In the genomic region with DNA sequence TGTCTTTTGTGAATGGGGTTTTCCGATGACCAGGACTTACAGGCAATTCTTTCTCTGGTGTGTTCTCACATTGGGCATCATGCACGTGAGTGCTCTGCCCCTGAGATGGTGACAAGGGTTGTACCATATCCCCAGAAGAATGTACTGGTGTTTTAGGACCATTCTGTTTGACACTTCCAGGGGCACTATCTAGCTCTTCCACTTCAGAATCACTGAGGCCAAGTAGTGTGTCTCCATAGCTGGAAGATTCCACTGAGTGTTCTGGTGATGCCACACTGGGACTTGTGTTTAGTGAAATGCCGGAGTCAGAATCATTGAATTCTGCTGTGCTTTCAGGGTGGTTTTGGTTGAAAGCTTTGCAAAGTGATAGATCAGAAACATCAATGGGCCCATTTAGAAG, we compare ENCODE assay signal across 21 cellular contexts. TPM values are rescaled to one million over a fixed set of nuclear protein-coding genes. Genes with fewer than 3 reads are reported as not detected.
A peak's percentile ranks its signal among the peaks of the same experiment; 100 is the strongest.
DNase-seq lines count a peak whose midpoint lies in the region; ATAC-seq lines count a peak whose summit lies in the region.
"Had no signal": no experiment of that assay in that cellular context is flagged by ENCODE, and none has a peak within 500 bp of the region (broad histone marks: within the 10 kb centered on the region; RNA-seq: fewer than 3 reads in every experiment).

No MANE protein-coding gene starts in this region.

- H3K36me3 Mint-ChIP-seq in activated naive CD4-positive, alpha-beta T cell treated with anti-CD3 and anti-CD28 coated beads, Interleukin-2, amount 50 U/mL, for 24 hours = peaks cover 24% of the 10 kb centered on the region
- peaks cover 54% of the 10 kb centered on the region for H3K36me3 Mint-ChIP-seq in activated CD4-positive, alpha-beta memory T cell treated with anti-CD3 and anti-CD28 coated beads for 36 hours
- H3K36me3 Mint-ChIP-seq in immature natural killer cell = peaks cover 6 to 39% (median 14%) of the 10 kb centered on the region in 3 donors

- peak overlapping the region; percentile 1 for H3K27ac ChIP-seq in substantia nigra (ENCODE audit: low read depth, low read length, poor library complexity, severe bottlenecking)
- H3K27ac ChIP-seq: HL-60 had no signal

- peak overlapping the region; percentile 82 for H3K27ac Mint-ChIP-seq in activated naive CD4-positive, alpha-beta T cell treated with anti-CD3 and anti-CD28 coated beads, Interleukin-2, amount 50 U/mL, for 24 hours
- peak overlapping the region; percentile 74 for H3K27ac Mint-ChIP-seq in activated CD4-positive, alpha-beta memory T cell treated with anti-CD3 and anti-CD28 coated beads for 36 hours
- peak overlapping the region in 5 of 6 donors; percentile 18 to 75 (median 58) for H3K27ac Mint-ChIP-seq in immature natural killer cell

- no peak overlapping the region for H3K4me3 Mint-ChIP-seq in activated naive CD4-positive, alpha-beta T cell treated with anti-CD3 and anti-CD28 coated beads, Interleukin-2, amount 50 U/mL, for 24 hours
- no peak overlapping the region for H3K4me3 Mint-ChIP-seq in activated CD4-positive, alpha-beta memory T cell treated with anti-CD3 and anti-CD28 coated beads for 36 hours
- no peak overlapping the region for H3K4me3 Mint-ChIP-seq in immature natural killer cell
- H3K4me3 Mint-ChIP-seq: central memory CD8-positive, alpha-beta T cell had no signal

- DNase-seq in activated naive CD4-positive, alpha-beta T cell treated with Interleukin-2 at 50 U/mL for 16 hours = no peak
- DNase-seq in activated CD4-positive, alpha-beta memory T cell treated with anti-CD3 and anti-CD28 coated beads for 36 hours = no peak
- DNase-seq in immature natural killer cell = no peak
- DNase-seq in substantia nigra (lab: John Stamatoyannopoulos, UW) = no peak
- no peak for DNase-seq in SIG-M5 treated with dmso at 0.1 percent for 504 hours (lab: John Stamatoyannopoulos, UW; ENCODE audit: unreplicated experiment)
- DNase-seq in pons (ENCODE audit: low spot score) = no peak
- DNase-seq: anterior cingulate cortex, esophagus squamous epithelium, KBM-7, NCI-H2029 treated with DMSO at 0.1 percent for 48 hours, NCI-H510A treated with DMSO at 0.1 percent for 48 hours, right lobe of liver, SHP77 treated with DMSO at 0.1 percent for 48 hours, stomach, T1000 had no signal

- intact Hi-C loops in activated CD4-positive, alpha-beta memory T cell treated with anti-CD3 and anti-CD28 coated beads for 36 hours (cut with micrococcal nuclease) = loop anchor here (1.0 kb wide), 1 partner anchor 9 kb away; no protein-coding TSS in a partner anchor

- no peak for ATAC-seq in GM19351 (IDR thresholded peaks at IDR 0.05; ENCODE audit: unreplicated experiment)
- ATAC-seq: activated CD4-positive, CD25-positive, alpha-beta regulatory T cell treated with anti-CD3 and anti-CD28 coated beads, Interleukin-2, amount 50 U/mL, for 24 hours; left lobe of liver had no signal

- peaks cover 64% of the 10 kb centered on the region for H3K4me1 Mint-ChIP-seq in activated naive CD4-positive, alpha-beta T cell treated with anti-CD3 and anti-CD28 coated beads, Interleukin-2, amount 50 U/mL, for 24 hours
- H3K4me1 Mint-ChIP-seq in activated CD4-positive, alpha-beta memory T cell treated with anti-CD3 and anti-CD28 coated beads for 36 hours (ENCODE audit: low read depth) = peaks cover 60% of the 10 kb centered on the region
- H3K4me1 Mint-ChIP-seq in immature natural killer cell = peaks cover 40 to 78% of the 10 kb centered on the region in 2 donors

- CTCF ChIA-PET in activated CD4-positive, alpha-beta memory T cell treated with anti-CD3 and anti-CD28 coated beads for 36 hours (lab: Charles Lee) = interaction anchor here (2.1 to 6.3 kb wide), 3 partner anchors 24 to 67 kb away, joined by 5 to 37 read pairs (median 10); a partner anchor contains a TSS

- POLR2A ChIA-PET in activated CD4-positive, alpha-beta memory T cell treated with anti-CD3 and anti-CD28 coated beads for 36 hours (lab: Charles Lee) = interaction anchor here (1.1 to 5.3 kb wide), 4 partner anchors 9 to 33 kb away, joined by 3 to 36 read pairs (median 7); a partner anchor contains a TSS

- H3K27me3 Mint-ChIP-seq in activated naive CD4-positive, alpha-beta T cell treated with anti-CD3 and anti-CD28 coated beads, Interleukin-2, amount 50 U/mL, for 24 hours = no peaks in the 10 kb centered on the region
- no peaks in the 10 kb centered on the region for H3K27me3 Mint-ChIP-seq in activated CD4-positive, alpha-beta memory T cell treated with anti-CD3 and anti-CD28 coated beads for 36 hours
- H3K27me3 Mint-ChIP-seq in immature natural killer cell (ENCODE audit: low read depth in 3 of 3) = peaks cover 3 to 11% (median 9%) of the 10 kb centered on the region in 3 donors
- H3K27me3 Mint-ChIP-seq: central memory CD8-positive, alpha-beta T cell had no signal

- H3K9me3 Mint-ChIP-seq in activated naive CD4-positive, alpha-beta T cell treated with anti-CD3 and anti-CD28 coated beads, Interleukin-2, amount 50 U/mL, for 24 hours = no peaks in the 10 kb centered on the region
- H3K9me3 Mint-ChIP-seq in activated CD4-positive, alpha-beta memory T cell treated with anti-CD3 and anti-CD28 coated beads for 36 hours = no peaks in the 10 kb centered on the region
- H3K9me3 Mint-ChIP-seq in immature natural killer cell = no peaks in the 10 kb centered on the region
- H3K9me3 Mint-ChIP-seq: central memory CD8-positive, alpha-beta T cell had no signal

RNA-seq across cellular contexts. Expression of a gene that starts 18.7 kb away (rescaled TPM):
- 100 to 1,000 TPM; 303 to 311 TPM for total RNA-seq in activated CD4-positive, alpha-beta memory T cell treated with anti-CD3 and anti-CD28 coated beads for 36 hours
- polyA plus RNA-seq in immature natural killer cell = 10 to 100 TPM; 47.7 to 85.5 (median 49.7) TPM

RNA-seq across cellular contexts. Expression of a gene that starts 33.3 kb away (rescaled TPM):
- 10 to 100 TPM; 51.3 to 52.0 TPM for total RNA-seq in activated CD4-positive, alpha-beta memory T cell treated with anti-CD3 and anti-CD28 coated beads for 36 hours
- polyA plus RNA-seq in immature natural killer cell = 10 to 100 TPM; 36.9 to 50.2 (median 41.2) TPM
